In the genomic region with DNA sequence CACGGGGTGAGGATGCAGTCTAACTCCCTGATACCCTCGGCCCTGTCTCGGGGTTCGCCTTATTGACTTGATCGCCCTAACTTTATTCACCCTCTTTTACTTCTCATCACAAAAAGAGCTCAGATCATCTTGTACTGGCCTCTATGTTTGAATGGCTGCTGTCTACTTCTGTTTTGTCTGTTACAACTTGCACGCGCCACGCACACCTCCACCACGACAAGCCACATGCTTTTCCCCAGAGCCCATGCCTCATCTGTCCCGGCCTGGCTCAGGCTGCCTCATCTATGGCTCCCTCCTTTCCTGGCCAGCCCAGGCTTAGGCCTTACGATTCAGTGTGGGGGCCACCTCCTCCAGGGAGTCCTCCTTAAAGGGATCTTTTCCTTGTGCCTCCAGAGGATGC, we compare ENCODE assay signal across 27 cellular contexts.
"Had no signal": no experiment of that assay in that cellular context is flagged by ENCODE, and none has a peak within 500 bp of the region (broad histone marks: within the 10 kb centered on the region; RNA-seq: fewer than 3 reads in every experiment).

No MANE protein-coding gene starts in this region.

- H3K4me1 ChIP-seq: neural progenitor cell, parathyroid adenoma, psoas muscle, right lobe of liver, sigmoid colon, stomach, tibial artery, transverse colon, upper lobe of right lung, uterus had no signal

- H2AFZ ChIP-seq: neural progenitor cell, parathyroid adenoma had no signal

- DNase-seq: naive B cell; naive thymus-derived CD8-positive, alpha-beta T cell; nucleus accumbens; ovary; posterior cingulate gyrus; psoas muscle; right cardiac atrium; right lobe of liver; sigmoid colon; small intestine; stimulated activated CD4-positive, alpha-beta T cell treated with anti-CD3 and anti-CD28 coated beads, Interleukin-15, amount 100 ng/mL, for 24 hours; stimulated activated CD4-positive, alpha-beta T cell treated with anti-CD3 and anti-CD28 coated beads, Interleukin-2, amount 100 ng/mL, for 24 hours; stimulated activated CD4-positive, alpha-beta T cell treated with anti-CD3 and anti-CD28 coated beads, Interleukin-2, amount 100 ng/mL, for 48 hours; stimulated activated CD4-positive, alpha-beta T cell treated with anti-CD3 and anti-CD28 coated beads, Interleukin-4, amount 100 ng/mL, for 24 hours; stimulated activated naive B cell treated with anti-CD40 and anti-IgM and Interleukin-4, amounts not matched to agents 10 μg/mL and 1 μg/mL and 100 μg/mL, for 72 hours; stimulated activated naive CD4-positive, alpha-beta T cell treated with Interleukin-2 at 50 U/mL for 16 hours; stomach; tibial artery; transverse colon; upper lobe of right lung; uterus had no signal

- H3K36me3 ChIP-seq: neural progenitor cell, neutrophil, ovary, right lobe of liver, sigmoid colon, stomach, thoracic aorta, tibial artery, transverse colon, upper lobe of right lung, uterus had no signal

- H3K4me2 ChIP-seq: neural progenitor cell had no signal

- H3K9me3 ChIP-seq: neutrophil, ovary, psoas muscle, right lobe of liver, sigmoid colon, stomach, thoracic aorta, tibial artery, transverse colon, upper lobe of right lung, uterus had no signal

- H3K4me3 ChIP-seq: neural progenitor cell, ovary, psoas muscle, right lobe of liver, sigmoid colon, stomach, thoracic aorta, tibial artery, transverse colon, upper lobe of right lung, uterus had no signal

- H3K27me3 ChIP-seq: neural progenitor cell, neutrophil, ovary, right lobe of liver, sigmoid colon, stomach, tibial artery, transverse colon, upper lobe of right lung, uterus had no signal

- H3K27ac ChIP-seq: neural progenitor cell, neutrophil, ovary, parathyroid adenoma, psoas muscle, right lobe of liver, sigmoid colon, stomach, thoracic aorta, tibial artery, transverse colon, upper lobe of right lung, uterus had no signal

- FAIRE-seq: small intestine had no signal

- ATAC-seq: naive thymus-derived CD8-positive, alpha-beta T cell; natural killer cell treated with Interleukin-12 subunit alpha and Interleukin-12 subunit beta and Interleukin-15 and Interleukin-18, amount 100 ng/mL, for 72 hours; psoas muscle; right cardiac atrium; right lobe of liver; stimulated activated effector memory CD8-positive, alpha-beta T cell treated with anti-CD3 and anti-CD28 coated beads, Interleukin-12 subunit alpha, Interleukin-12 subunit beta, amount 100 ng/mL, for 72 hours; stimulated activated naive B cell treated with anti-CD40 and anti-IgM and Interleukin-4, amounts not matched to agents 10 μg/mL and 1 μg/mL and 100 μg/mL, for 72 hours; upper lobe of right lung had no signal

- H3K79me2 ChIP-seq: parathyroid adenoma had no signal

- H3K9ac ChIP-seq: neural progenitor cell, parathyroid adenoma had no signal
